ENCODE assay signal across 8 cellular contexts in the genomic region with DNA sequence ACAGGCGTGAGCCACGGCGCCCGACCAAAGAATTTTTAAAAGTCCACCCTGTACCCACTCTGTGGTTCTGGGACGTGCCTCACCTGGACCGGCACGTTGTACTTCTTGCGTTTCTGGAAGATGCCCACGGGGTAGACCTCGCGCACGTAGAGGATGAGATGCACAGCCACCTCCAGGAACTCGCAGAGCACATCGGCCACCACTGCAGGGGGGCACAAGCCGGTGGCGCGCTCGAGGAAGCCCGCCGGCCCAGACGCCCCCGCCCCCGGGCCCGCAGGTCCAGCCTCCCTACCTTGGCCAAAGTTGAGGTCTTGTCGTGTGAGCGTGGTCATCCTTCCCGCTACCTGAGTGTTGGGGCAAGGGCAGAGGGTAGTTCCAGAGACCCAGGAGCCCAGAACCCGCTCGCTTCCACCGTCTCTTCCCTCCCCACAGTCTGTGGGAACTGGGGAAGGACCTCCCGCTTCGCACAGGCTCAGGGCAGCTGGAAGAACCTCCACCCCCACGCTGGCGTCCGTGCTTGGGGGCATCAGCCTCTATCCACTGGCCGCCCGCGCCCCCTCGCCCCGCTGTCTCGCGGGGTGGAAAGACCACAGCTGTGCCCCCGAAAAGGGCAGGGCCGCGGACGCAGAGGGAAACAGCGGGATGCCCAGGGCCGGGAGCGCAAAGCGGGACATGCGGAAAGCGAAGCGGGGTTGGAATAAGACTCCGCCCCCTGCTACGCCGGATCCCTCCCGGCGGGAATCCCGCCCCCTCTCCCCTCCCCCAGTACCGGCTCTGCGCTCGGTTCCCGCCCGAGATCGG. TPM values are rescaled to one million over a fixed set of nuclear protein-coding genes. Genes with fewer than 3 reads are reported as not detected.
DNase-seq lines count a peak whose midpoint lies in the region; ATAC-seq and TF ChIP-seq lines count a peak whose summit lies in the region.

No MANE protein-coding gene starts in this region.

- intact Hi-C loops in activated CD4-positive, alpha-beta memory T cell treated with anti-CD3 and anti-CD28 coated beads for 36 hours (cut with micrococcal nuclease) = loop anchor here (1.0 to 2.0 kb wide), 3 partner anchors 13 to 39 kb away; partner anchors contain the start of gene FBXO6

- H3K27me3 Mint-ChIP-seq in activated CD4-positive, alpha-beta memory T cell treated with anti-CD3 and anti-CD28 coated beads for 36 hours = peaks cover 2% of the 10 kb centered on the region

- peaks cover 4% of the 10 kb centered on the region for H3K36me3 Mint-ChIP-seq in activated CD4-positive, alpha-beta memory T cell treated with anti-CD3 and anti-CD28 coated beads for 36 hours

- TF ChIP-seq CTCF in AG04450 (IDR thresholded peaks at IDR 0.05; ENCODE audit: low read depth, low read length) (no peak), cardiac muscle cell (IDR thresholded peaks at IDR 0.05; ENCODE audit: low read depth, low read length) (no peak)

- POLR2A ChIA-PET in AG04450 (lab: Yijun Ruan, JAX) = interaction anchor here (0.6 to 1.4 kb wide), 3 partner anchors 16 to 56 kb away, joined by 4 to 6 read pairs (median 5); partner anchors contain the start of gene FBXO6
- POLR2A ChIA-PET in activated CD4-positive, alpha-beta memory T cell treated with anti-CD3 and anti-CD28 coated beads for 36 hours (lab: Charles Lee) = interaction anchor here (0.6 to 1.6 kb wide), 6 partner anchors 10 to 43 kb away, joined by 3 to 10 read pairs (median 3); partner anchors contain the start of gene FBXO6

- ATAC-seq in GM18909 (IDR thresholded peaks at IDR 0.05; ENCODE audit: poor library complexity, unreplicated experiment) = peak; percentile 18
- ATAC-seq in HG03175 (IDR thresholded peaks at IDR 0.05; ENCODE audit: unreplicated experiment) = peak; percentile 17

- H3K9me3 ChIP-seq in AG04450 (ENCODE audit: control insufficient read depth, insufficient read depth, low read length) (no peaks in the 10 kb centered on the region; the same call in 1 of the 2 replicates), cardiac muscle cell (ENCODE audit: low read depth) (no peaks in the 10 kb centered on the region)

- DNase-seq in AG04450 (ENCODE audit: low read depth, low spot score) = no peak
- no peak for DNase-seq in activated CD4-positive, alpha-beta memory T cell treated with anti-CD3 and anti-CD28 coated beads for 36 hours
- peak in 1 of 2 donors; percentile 41 for DNase-seq in cardiac muscle cell (ENCODE audit: low read depth in 1 of 2, low spot score in 1 of 2)
- peak; percentile 83 for DNase-seq in retina
- no peak for DNase-seq in CD1c-positive myeloid dendritic cell (ENCODE audit: extremely low spot score)
- no peak for DNase-seq in ureter (ENCODE audit: low spot score)

- no peaks in the 10 kb centered on the region for H3K4me1 ChIP-seq in cardiac muscle cell (ENCODE audit: low read depth)

- no peaks in the 10 kb centered on the region for H3K36me3 ChIP-seq in cardiac muscle cell

- H3K9me3 Mint-ChIP-seq in activated CD4-positive, alpha-beta memory T cell treated with anti-CD3 and anti-CD28 coated beads for 36 hours = no peaks in the 10 kb centered on the region

- H3K4me1 Mint-ChIP-seq in activated CD4-positive, alpha-beta memory T cell treated with anti-CD3 and anti-CD28 coated beads for 36 hours (ENCODE audit: low read depth) = peaks cover 11% of the 10 kb centered on the region

- H3K4me3 ChIP-seq in AG04450 (ENCODE audit: low read depth, low read length) = peak overlapping the region; percentile 84
- peak overlapping the region; percentile 77 for H3K4me3 ChIP-seq in cardiac muscle cell

- H3K27ac ChIP-seq in AG04450 (ENCODE audit: low read depth, low read length) = peak overlapping the region; percentile 52
- no peak overlapping the region for H3K27ac ChIP-seq in cardiac muscle cell

- peak overlapping the region; percentile 82 for H3K4me3 Mint-ChIP-seq in activated CD4-positive, alpha-beta memory T cell treated with anti-CD3 and anti-CD28 coated beads for 36 hours

- CTCF ChIA-PET in AG04450 (lab: Charles Lee) = interaction anchor here (0.6 to 2.4 kb wide), 2 partner anchors 16 to 42 kb away, joined by 4 to 17 read pairs; partner anchors contain the start of gene FBXO6
- CTCF ChIA-PET in activated CD4-positive, alpha-beta memory T cell treated with anti-CD3 and anti-CD28 coated beads for 36 hours (lab: Charles Lee) = interaction anchor here (2.0 to 2.4 kb wide), 2 partner anchors 16 to 39 kb away, joined by 17 to 20 read pairs; partner anchors contain the start of gene FBXO6

- no peaks in the 10 kb centered on the region for H3K27me3 ChIP-seq in AG04450 (ENCODE audit: control insufficient read depth, insufficient read depth, low read length)
- H3K27me3 ChIP-seq in cardiac muscle cell = no peaks in the 10 kb centered on the region

- H3K27ac Mint-ChIP-seq in activated CD4-positive, alpha-beta memory T cell treated with anti-CD3 and anti-CD28 coated beads for 36 hours = peak overlapping the region; percentile 42

RNA-seq across cellular contexts. Expression of gene MAD2L2, which starts 0.5 kb away (rescaled TPM):
- 34.9 and 41.7 TPM in 2 replicates for polyA plus RNA-seq in AG04450 (2011; rRNA removed)
- 29.8 and 39.7 TPM in 2 replicates for polyA minus RNA-seq in AG04450 (2011; rRNA and poly(A)+ RNA removed)
- total RNA-seq in activated CD4-positive, alpha-beta memory T cell treated with anti-CD3 and anti-CD28 coated beads for 36 hours = 10 to 100 TPM; 88.5 to 93.2 TPM
- 92.7 and 102 TPM in 2 replicates for total RNA-seq in cardiac muscle cell
- 115 and 148 TPM in 2 replicates for polyA plus RNA-seq in cardiac muscle cell
- total RNA-seq in ureter = 16.6 TPM

RNA-seq across cellular contexts. Expression of gene DRAXIN, which starts 11.0 kb away (rescaled TPM):
- polyA plus RNA-seq in AG04450 (2011; rRNA removed) = 0.04 and 0.05 TPM in 2 replicates
- polyA minus RNA-seq in AG04450 (2011; rRNA and poly(A)+ RNA removed) = 0.04 and 0.05 TPM in 2 replicates
- under 1 TPM; 0.05 to 0.07 TPM for total RNA-seq in activated CD4-positive, alpha-beta memory T cell treated with anti-CD3 and anti-CD28 coated beads for 36 hours
- 0.25 and 0.36 TPM in 2 replicates for total RNA-seq in cardiac muscle cell
- polyA plus RNA-seq in cardiac muscle cell = 0.27 TPM in 1 of 2 replicates, not detected in the other
- total RNA-seq in ureter = 0.08 TPM

RNA-seq across cellular contexts. Expression of gene FBXO6, which starts 16.5 kb away (rescaled TPM):
- polyA plus RNA-seq in AG04450 (2011; rRNA removed) (6.9 and 8.0 TPM in 2 replicates), cardiac muscle cell (10.3 and 15.0 TPM in 2 replicates)
- 4.1 and 6.7 TPM in 2 replicates for polyA minus RNA-seq in AG04450 (2011; rRNA and poly(A)+ RNA removed)
- total RNA-seq in activated CD4-positive, alpha-beta memory T cell treated with anti-CD3 and anti-CD28 coated beads for 36 hours = 10 to 100 TPM; 14.1 to 15.1 TPM
- total RNA-seq in cardiac muscle cell (9.2 and 9.4 TPM in 2 replicates), ureter (7.5 TPM)

RNA-seq across cellular contexts. Expression of gene FBXO44, which starts 25.8 kb away (rescaled TPM):
- polyA plus RNA-seq in AG04450 (2011; rRNA removed) (12.3 and 14.8 TPM in 2 replicates), cardiac muscle cell (43.6 and 57.0 TPM in 2 replicates)
- polyA minus RNA-seq in AG04450 (2011; rRNA and poly(A)+ RNA removed) = 9.8 and 12.7 TPM in 2 replicates
- 10 to 100 TPM; 16.8 to 18.6 TPM for total RNA-seq in activated CD4-positive, alpha-beta memory T cell treated with anti-CD3 and anti-CD28 coated beads for 36 hours
- total RNA-seq in cardiac muscle cell (53.0 and 58.8 TPM in 2 replicates), ureter (19.3 TPM)

RNA-seq across cellular contexts. Expression of gene FBXO2, which starts 26.2 kb away (rescaled TPM):
- polyA plus RNA-seq in AG04450 (2011; rRNA removed) = 1.3 and 1.5 TPM in 2 replicates
- polyA minus RNA-seq in AG04450 (2011; rRNA and poly(A)+ RNA removed) = 0.39 and 1.0 TPM in 2 replicates
- total RNA-seq in activated CD4-positive, alpha-beta memory T cell treated with anti-CD3 and anti-CD28 coated beads for 36 hours = 1 to 10 TPM; 1.8 to 2.5 TPM
- total RNA-seq in cardiac muscle cell = 15.8 and 20.9 TPM in 2 replicates
- polyA plus RNA-seq in cardiac muscle cell = 28.3 and 29.8 TPM in 2 replicates
- total RNA-seq in ureter = 3.5 TPM
